In the genomic region with DNA sequence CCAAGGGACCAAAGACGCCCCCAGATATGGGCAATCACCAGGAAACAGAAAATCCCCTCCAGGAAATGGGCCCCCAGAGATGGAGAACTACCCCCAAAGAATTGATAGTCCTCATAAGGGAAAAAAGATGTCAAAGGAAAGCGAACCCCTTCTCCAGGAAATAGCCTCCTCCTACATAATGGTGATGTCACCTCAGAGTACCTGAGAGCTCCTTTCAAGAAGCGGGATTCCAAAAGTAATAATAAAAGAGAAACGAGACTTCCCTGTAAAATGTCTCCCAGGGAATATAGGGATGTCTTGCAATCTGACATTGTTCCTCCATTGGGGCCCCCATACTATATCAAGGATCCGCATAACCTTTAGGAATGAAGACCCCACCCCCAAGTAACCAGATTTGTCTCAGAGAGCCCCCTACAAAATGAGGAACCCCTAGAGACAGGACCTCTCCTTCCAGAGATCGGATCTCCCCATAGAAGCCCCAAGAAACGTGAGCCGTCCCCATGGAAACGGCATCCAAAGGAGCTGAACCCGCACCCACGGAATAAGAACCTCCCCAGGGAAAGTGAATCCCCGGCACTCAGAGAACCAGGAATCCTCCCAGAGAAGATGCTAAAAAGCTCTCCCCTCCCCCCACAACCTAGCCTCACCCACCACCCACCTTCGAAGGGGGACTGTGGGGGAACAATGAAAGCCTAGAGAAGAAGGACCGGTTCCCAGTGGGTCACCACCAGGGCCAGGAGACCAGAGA, we compare ENCODE assay signal across 8 cellular contexts. TPM values are rescaled to one million over a fixed set of nuclear protein-coding genes. Genes with fewer than 3 reads are reported as not detected.
A peak's percentile ranks its signal among the peaks of the same experiment; 100 is the strongest.
DNase-seq lines count a peak whose midpoint lies in the region; ATAC-seq and TF ChIP-seq lines count a peak whose summit lies in the region.

No MANE protein-coding gene starts in this region.

- no peaks in the 10 kb centered on the region for H3K9me3 ChIP-seq in ascending aorta
- no peaks in the 10 kb centered on the region for H3K9me3 ChIP-seq in lung (ENCODE audit: control insufficient read depth in 2 of 2, insufficient read depth in 1 of 2, low read length in 1 of 2)
- no peaks in the 10 kb centered on the region for H3K9me3 ChIP-seq in upper lobe of right lung

- no peak for TF ChIP-seq CTCF in ascending aorta (IDR thresholded peaks at IDR 0.05)
- no peak for TF ChIP-seq CTCF in lung (IDR thresholded peaks at IDR 0.05; ENCODE audit: control extremely low read depth, extremely low read depth)
- no peak for TF ChIP-seq CTCF in upper lobe of right lung (IDR thresholded peaks at IDR 0.05)

- peak; percentile 13 for DNase-seq in stimulated activated CD4-positive, alpha-beta T cell treated with anti-CD3 and anti-CD28 coated beads, Interleukin-1b, Interleukin-23, amount 100 ng/mL, for 48 hours
- no peak for DNase-seq in stimulated activated CD4-positive, alpha-beta T cell treated with anti-CD3 and anti-CD28 coated beads, Interleukin-15, amount 100 ng/mL, for 24 hours
- no peak for DNase-seq in ascending aorta (ENCODE audit: low spot score in 2 of 2)
- DNase-seq in lung (ENCODE audit: low spot score), result no peak
- DNase-seq in upper lobe of right lung, result no peak
- no peak for DNase-seq in GOT3 (lab: John Stamatoyannopoulos, UW)

- H3K36me3 ChIP-seq in ascending aorta (no peaks in the 10 kb centered on the region), lung (ENCODE audit: control insufficient read depth in 2 of 2, insufficient read depth in 2 of 2, low read length in 2 of 2) (no peaks in the 10 kb centered on the region), upper lobe of right lung (no peaks in the 10 kb centered on the region)

- intact Hi-C loops in ascending aorta (cut with DNase I), result loop anchor here (2.0 kb wide), 2 partner anchors 89 to 163 kb away; no protein-coding TSS in a partner anchor
- intact Hi-C loops in upper lobe of right lung (cut with DNase I), result no loop called here

- WGBS in lung, 2 donors, result 7 to 11% methylated on average over 14 of the region's 14 CpGs

- ATAC-seq in lung (ENCODE audit: insufficient read depth, low FRiP score) (no peak), upper lobe of right lung (no peak), HG03432 (IDR thresholded peaks at IDR 0.05; ENCODE audit: unreplicated experiment) (no peak), HG03571 (IDR thresholded peaks at IDR 0.05; ENCODE audit: unreplicated experiment) (no peak)

- H3K4me1 ChIP-seq in ascending aorta (peaks cover 12 to 30% of the 10 kb centered on the region in 2 donors), lung (ENCODE audit: control insufficient read depth in 2 of 2, insufficient read depth in 2 of 2, low read length in 2 of 2) (peaks cover 0 to 14% of the 10 kb centered on the region in 2 donors), upper lobe of right lung (peaks cover 26% of the 10 kb centered on the region)

- H3K4me3 ChIP-seq in ascending aorta, result peak overlapping the region; percentile 88 to 98
- H3K4me3 ChIP-seq in lung, result peak overlapping the region; percentile 83
- peak overlapping the region; percentile 70 for H3K4me3 ChIP-seq in upper lobe of right lung

- H3K27me3 ChIP-seq in ascending aorta, result no peaks in the 10 kb centered on the region
- no peaks in the 10 kb centered on the region for H3K27me3 ChIP-seq in lung (ENCODE audit: control insufficient read depth, insufficient read depth)
- no peaks in the 10 kb centered on the region for H3K27me3 ChIP-seq in upper lobe of right lung

- peak overlapping the region; percentile 78 to 93 for H3K27ac ChIP-seq in ascending aorta
- peak overlapping the region in 1 of 2 donors; percentile 90 for H3K27ac ChIP-seq in lung (ENCODE audit: low read depth in 1 of 2, low read length in 1 of 2)
- peak overlapping the region; percentile 70 for H3K27ac ChIP-seq in upper lobe of right lung

RNA-seq across cellular contexts. Expression of a gene that starts 0.9 kb away (rescaled TPM):
- total RNA-seq in ascending aorta (20.3 TPM), lung (10 to 100 TPM; 12.5 to 14.3 TPM), upper lobe of right lung (10.5 TPM)
- polyA plus RNA-seq in lung, result 10 to 100 TPM; 13.5 to 74.9 TPM

RNA-seq across cellular contexts. Expression of a gene that starts 2.1 kb away (rescaled TPM):
- 21.9 TPM for total RNA-seq in ascending aorta
- total RNA-seq in lung, result 10 to 100 TPM; 12.8 to 26.0 TPM
- polyA plus RNA-seq in lung, result 10 to 100 TPM; 16.6 to 21.5 TPM
- 19.6 TPM for total RNA-seq in upper lobe of right lung

RNA-seq across cellular contexts. Expression of a gene that starts 19.2 kb away (rescaled TPM):
- not detected for total RNA-seq in ascending aorta
- 10 to 100 TPM; 40.2 to 57.6 TPM for total RNA-seq in lung
- polyA plus RNA-seq in lung, result 10 to 100 TPM; 31.6 to 70.9 TPM
- total RNA-seq in upper lobe of right lung, result 37.8 TPM

RNA-seq across cellular contexts. Expression of a gene that starts 24.2 kb away (rescaled TPM):
- total RNA-seq in ascending aorta, result 11.0 TPM
- total RNA-seq in lung, result 10 to 100 TPM; 13.4 to 34.0 TPM
- 10 to 100 TPM; 26.0 to 28.8 TPM for polyA plus RNA-seq in lung
- total RNA-seq in upper lobe of right lung, result 21.0 TPM

RNA-seq across cellular contexts. Expression of a gene that starts 50.6 kb away (rescaled TPM):
- total RNA-seq in ascending aorta (3.1 TPM), lung (1 to 10 TPM in 1 of 2 donors, under 1 TPM in 1; 0.26 to 1.2 TPM), upper lobe of right lung (2.1 TPM)
- 1 to 10 TPM in 1 of 2 donors, under 1 TPM in 1; 0.55 to 1.4 TPM for polyA plus RNA-seq in lung

Comparison
In these comparisons a context has a peak if more than half of its experiments do, and no peak if none do; other contexts are left out.
1. RNA of a gene that starts 19.2 kb away (total RNA-seq): 40.2 to 57.6 TPM in lung and 37.8 TPM in upper lobe of right lung (single experiment); not detected in ascending aorta (single experiment); every median in the first group is over 10 times any median in the second.
2. Peak in every context shown above with its lines, with median percentiles within 50 percentile points of each other: H3K4me3 ChIP-seq.